Comparison of ENCODE assay signal across 1 cellular context in genomic region chr15:88449581-88449980, GRCh38.
TF ChIP-seq lines count a peak whose summit lies in the region.

No MANE protein-coding gene starts in this region.

TF ChIP-seq in H1, 55 proteins besides CTCF, POLR2A, EP300 and RAD21:
- TF ChIP-seq JUN (IDR thresholded peaks at IDR 0.05; ENCODE audit: low read depth, low read length) (no peak), KDM5A (IDR thresholded peaks at IDR 0.05; ENCODE audit: low read length) (no peak), YY1 (IDR thresholded peaks at IDR 0.05; ENCODE audit: low read depth, low read length) (no peak), SP1 (IDR thresholded peaks at IDR 0.05; ENCODE audit: low read depth, low read length) (no peak), TAF7 (optimal IDR thresholded peaks at IDR 0.05; ENCODE audit: borderline replicate concordance, low read depth, low read length) (no peak), GABPA (IDR thresholded peaks at IDR 0.05; ENCODE audit: borderline replicate concordance, insufficient read depth, low read length) (no peak), HDAC2 (IDR thresholded peaks at IDR 0.05; ENCODE audit: borderline replicate concordance in 1 of 2, low read depth in 2 of 2, low read length in 2 of 2) (no peak), KDM4A (IDR thresholded peaks at IDR 0.05; ENCODE audit: low read depth, low read length, severe bottlenecking) (no peak), SIN3A (conservative IDR thresholded peaks at IDR 0.05 in 1 of 2, IDR thresholded peaks at IDR 0.05 in 1 of 2; ENCODE audit: low read depth in 1 of 2, low read length in 2 of 2) (no peak), KDM1A (IDR thresholded peaks at IDR 0.05; ENCODE audit: borderline replicate concordance, low read length) (no peak), E2F6 (IDR thresholded peaks at IDR 0.05) (no peak), TCF12 (IDR thresholded peaks at IDR 0.05; ENCODE audit: low read depth, low read length) (no peak), ASH2L (IDR thresholded peaks at IDR 0.05; ENCODE audit: low read length) (no peak)
